Comparison of ENCODE assay signal across 18 cellular contexts in genomic region chr4:146058531-146058930, GRCh38.
DNase-seq lines count a peak whose midpoint lies in the region; ATAC-seq, FAIRE-seq and TF ChIP-seq lines count a peak whose summit lies in the region.
"Had no signal": no experiment of that assay in that cellular context is flagged by ENCODE, and none has a peak within 500 bp of the region (broad histone marks: within the 10 kb centered on the region; RNA-seq: fewer than 3 reads in every experiment).

No MANE protein-coding gene starts in this region.

- POLR2A ChIA-PET in GM12878 (lab: Charles Lee) = interaction anchor here (1.8 to 2.1 kb wide), 2 partner anchors 27 to 129 kb away, joined by 4 to 5 read pairs; no protein-coding TSS in a partner anchor

- H3K27me3 Mint-ChIP-seq in endodermal cell (ENCODE audit: insufficient read depth) = no peaks in the 10 kb centered on the region
- H3K27me3 Mint-ChIP-seq: CD4-positive, CD25-positive, alpha-beta regulatory T cell had no signal

- no peak for TF ChIP-seq POLR2A in GM12878 (IDR thresholded peaks at IDR 0.05; ENCODE audit: low read depth, low read length)
- TF ChIP-seq POLR2A in lower leg skin (IDR thresholded peaks at IDR 0.05) = no peak

- BruUV-seq in GM12878 (replicated peaks; lab: Mats Ljungman, UMichigan) = no TSS peak

- H3K9me2 ChIP-seq in OCI-LY1 (ENCODE audit: low read depth, low read length) = no peaks in the 10 kb centered on the region

- CTCF ChIA-PET in GM12878 (lab: Yijun Ruan, JAX) = interaction anchor here (0.9 to 2.4 kb wide), 4 partner anchors 8 to 216 kb away, joined by 3 to 15 read pairs (median 3); no protein-coding TSS in a partner anchor

- H4K20me1 ChIP-seq in OCI-LY1 (ENCODE audit: insufficient read depth, low read length) (no peaks in the 10 kb centered on the region), GM12878 (ENCODE audit: control insufficient read depth, insufficient read depth) (no peaks in the 10 kb centered on the region)

- peaks cover 3% of the 10 kb centered on the region for H3K4me1 Mint-ChIP-seq in endodermal cell
- H3K4me1 Mint-ChIP-seq: CD4-positive, CD25-positive, alpha-beta regulatory T cell; CD8-positive, alpha-beta memory T cell had no signal

- H3K27ac Mint-ChIP-seq in endodermal cell = no peak overlapping the region
- H3K27ac Mint-ChIP-seq: CD4-positive, CD25-positive, alpha-beta regulatory T cell; CD8-positive, alpha-beta memory T cell; GM23338; HFFc6 had no signal

- H3K4me1 ChIP-seq in OCI-LY1 (ENCODE audit: insufficient read depth, low read length, severe bottlenecking) (peaks cover 60% of the 10 kb centered on the region), GM12878 (ENCODE audit: control insufficient read depth, insufficient read depth, low read length) (peaks cover 53% of the 10 kb centered on the region), endodermal cell (ENCODE audit: control insufficient read depth, insufficient read depth, low read length) (no peaks in the 10 kb centered on the region)
- H3K4me1 ChIP-seq: BE2C had no signal

- intact Hi-C loops in GM12878 (cut with micrococcal nuclease; ENCODE audit: unreplicated experiment) = loop anchor here (2.0 kb wide), 1 partner anchor 74 kb away; no protein-coding TSS in a partner anchor
- intact Hi-C loops in lower leg skin (cut with DNase I; ENCODE audit: low total_unique reads) = no loop called here

- DNase-seq in GM12864 (ENCODE audit: low read depth) = no peak
- DNase-seq in GM12878 (ENCODE audit: low read depth, low spot score) = no peak
- no peak for DNase-seq in H7
- no peak for DNase-seq in endodermal cell
- no peak for DNase-seq in lower leg skin (ENCODE audit: low spot score in 2 of 2)
- DNase-seq: BE2C; C1 segment of cervical spinal cord; CD4-positive, CD25-positive, alpha-beta regulatory T cell; CD8-positive, alpha-beta memory T cell; COR-L47; GDM1; HFFc6; KG1 had no signal

- H3K36me3 Mint-ChIP-seq in endodermal cell (ENCODE audit: low read depth) = no peaks in the 10 kb centered on the region
- H3K36me3 Mint-ChIP-seq: CD4-positive, CD25-positive, alpha-beta regulatory T cell had no signal

- TF ChIP-seq CTCF in GM12864 (IDR thresholded peaks at IDR 0.05; ENCODE audit: low read depth, low read length, missing control alignments) (no peak), OCI-LY1 (IDR thresholded peaks at IDR 0.05; ENCODE audit: low read length) (no peak), GM12878 (IDR thresholded peaks at IDR 0.05 in 2 of 3, conservative IDR thresholded peaks at IDR 0.05 in 1 of 3; ENCODE audit: control insufficient read depth in 2 of 3, extremely low read depth in 1 of 3, insufficient read depth in 1 of 3, low read depth in 3 of 3, low read length in 3 of 3) (no peak), endodermal cell (conservative IDR thresholded peaks at IDR 0.05) (no peak), lower leg skin (IDR thresholded peaks at IDR 0.05) (no peak)

- no peak overlapping the region for H2AFZ ChIP-seq in OCI-LY1 (ENCODE audit: low read length)
- no peak overlapping the region; the same call in 1 of the 2 replicates for H2AFZ ChIP-seq in GM12878 (ENCODE audit: control insufficient read depth, low read depth, low read length)
- H2AFZ ChIP-seq: GM23338 had no signal

- H3K27ac ChIP-seq in OCI-LY1 (ENCODE audit: low read depth, low read length, poor library complexity, severe bottlenecking) (peak overlapping the region; percentile 87), GM12878 (ENCODE audit: control insufficient read depth, insufficient read depth) (peak overlapping the region; percentile 86), endodermal cell (ENCODE audit: low read depth, low read length) (no peak overlapping the region)

- TF ChIP-seq EP300 in GM12878 (IDR thresholded peaks at IDR 0.05; ENCODE audit: borderline replicate concordance in 1 of 2, control insufficient read depth in 1 of 2, low read depth in 2 of 2, low read length in 2 of 2) = no peak

- no peak overlapping the region for H3K4me3 Mint-ChIP-seq in endodermal cell
- H3K4me3 Mint-ChIP-seq: CD4-positive, CD25-positive, alpha-beta regulatory T cell; CD8-positive, alpha-beta memory T cell; GM23338; HFFc6 had no signal

- H3K36me3 ChIP-seq in OCI-LY1 (ENCODE audit: insufficient read depth, low read length) (no peaks in the 10 kb centered on the region), GM12878 (ENCODE audit: control insufficient read depth in 2 of 2, insufficient read depth in 2 of 2, low read length in 1 of 2) (no peaks in the 10 kb centered on the region; a peak in 1 of 4 replicates), H7 (replicated peaks; ENCODE audit: control insufficient read depth, insufficient read depth, low read length) (no peaks in the 10 kb centered on the region), endodermal cell (ENCODE audit: control insufficient read depth, insufficient read depth, low read length) (no peaks in the 10 kb centered on the region)
- H3K36me3 ChIP-seq: BE2C had no signal

- peak overlapping the region; percentile 27; the same call in 1 of the 2 replicates for H3K9ac ChIP-seq in OCI-LY1 (ENCODE audit: low read length)
- peak overlapping the region; percentile 36; the same call in 1 of the 2 replicates for H3K9ac ChIP-seq in GM12878 (ENCODE audit: control insufficient read depth, insufficient read depth, low read length)
- H3K9ac ChIP-seq in endodermal cell (ENCODE audit: extremely low read depth, low read length, poor library complexity, severe bottlenecking) = no peak overlapping the region

- H3K9me3 ChIP-seq in OCI-LY1 (ENCODE audit: low read length) (no peaks in the 10 kb centered on the region), GM12878 (replicated peaks; ENCODE audit: control insufficient read depth, insufficient read depth, low read length) (no peaks in the 10 kb centered on the region; the same call in 1 of the 3 replicates), endodermal cell (ENCODE audit: control insufficient read depth, low read length) (no peaks in the 10 kb centered on the region)
- H3K9me3 ChIP-seq: BE2C had no signal

- WGBS in GM12878 (ENCODE audit: insufficient coverage, insufficient replicate concordance, low lambda C conversion rate, missing lambda C conversion rate) = 95% methylated on average over 1 of the region's 1 CpG
- WGBS in endodermal cell (ENCODE audit: insufficient coverage in 1 of 2, insufficient read length in 1 of 2), 2 experiments = 96 to 100% methylated on average over 1 of the region's 1 CpG
- 75 to 89% methylated on average over 1 of the region's 1 CpG for WGBS in lower leg skin, 2 donors

- TF ChIP-seq RAD21 in GM12878 (IDR thresholded peaks at IDR 0.05; ENCODE audit: insufficient read depth, low read depth, low read length) = no peak

- SMC1A ChIA-PET in GM12878 (lab: Charles Lee; ENCODE audit: uncharacterized antibody, unreplicated experiment) = interaction anchor here (2.0 to 5.5 kb wide), 5 partner anchors 8 to 96 kb away, joined by 4 to 33 read pairs (median 26); no protein-coding TSS in a partner anchor

- FAIRE-seq in GM12878 (lab: Jason Lieb, UNC) = no peak
- FAIRE-seq: H54 had no signal

- H3K4me3 ChIP-seq in GM12864 (ENCODE audit: low read depth, low read length) = peak overlapping the region; percentile 40; the same call in 1 of the 2 replicates
- H3K4me3 ChIP-seq in OCI-LY1 (ENCODE audit: low read depth, low read length, poor library complexity, severe bottlenecking) = peak overlapping the region; percentile 45
- H3K4me3 ChIP-seq in GM12878 = peak overlapping the region; percentile 48; the same call in 1 of the 2 replicates
- no peak overlapping the region for H3K4me3 ChIP-seq in H7 (ENCODE audit: insufficient read depth, low read depth, low read length)
- H3K4me3 ChIP-seq in endodermal cell (ENCODE audit: low read length) = no peak overlapping the region
- no peak overlapping the region for H3K4me3 ChIP-seq in lower leg skin (ENCODE audit: low read depth, poor library complexity, severe bottlenecking)
- H3K4me3 ChIP-seq: GM23338 had no signal

- no peaks in the 10 kb centered on the region for H3F3A ChIP-seq in OCI-LY1 (ENCODE audit: insufficient read depth, low read length)

- H3K79me2 ChIP-seq in OCI-LY1 (ENCODE audit: insufficient read depth, low read length) = no peaks in the 10 kb centered on the region
- peaks cover 3% of the 10 kb centered on the region; the same call in 1 of the 2 replicates for H3K79me2 ChIP-seq in GM12878 (ENCODE audit: control insufficient read depth, insufficient read depth, low read length)

- H3K9me3 Mint-ChIP-seq in endodermal cell = no peaks in the 10 kb centered on the region
- H3K9me3 Mint-ChIP-seq: CD8-positive, alpha-beta memory T cell; GM23338; HFFc6 had no signal

- in situ Hi-C loops in GM12878 (cut with MboI) = no loop called here

- peak overlapping the region; percentile 52 for H3K4me2 ChIP-seq in OCI-LY1 (ENCODE audit: low read length)
- H3K4me2 ChIP-seq in GM12878 (ENCODE audit: control insufficient read depth, insufficient read depth) = peak overlapping the region; percentile 75
- H3K4me2 ChIP-seq: GM23338 had no signal

- RAD21 ChIA-PET in GM12878 (lab: Charles Lee; ENCODE audit: unreplicated experiment) = interaction anchor here (0.5 to 2.9 kb wide), 9 partner anchors 9 to 192 kb away, joined by 3 to 14 read pairs (median 4); no protein-coding TSS in a partner anchor

- ATAC-seq in GM18511 (IDR thresholded peaks at IDR 0.05; ENCODE audit: unreplicated experiment) = peak; percentile 11
- ATAC-seq in GM12878 = peak; percentile 11; the same call in 2 of the 3 replicates
- ATAC-seq: GM23338, HCT116 had no signal

- H3K27me3 ChIP-seq in OCI-LY1 (ENCODE audit: insufficient read depth, low read length) = no peaks in the 10 kb centered on the region
- H3K27me3 ChIP-seq in GM12878 (replicated peaks in 1 of 2; ENCODE audit: control insufficient read depth in 2 of 2, insufficient read depth in 2 of 2, low read length in 1 of 2) = no peaks in the 10 kb centered on the region
- H3K27me3 ChIP-seq in H7 (ENCODE audit: control insufficient read depth, insufficient read depth, low read length) = no peaks in the 10 kb centered on the region
- H3K27me3 ChIP-seq in endodermal cell (ENCODE audit: control insufficient read depth, insufficient read depth, low read length, poor library complexity, severe bottlenecking) = no peaks in the 10 kb centered on the region

TF ChIP-seq in GM12878, 131 proteins besides CTCF, POLR2A, EP300 and RAD21 (continues in another document):
- no peak for TF ChIP-seq SMARCA5 (IDR thresholded peaks at IDR 0.05)
- no peak for TF ChIP-seq RELA (IDR thresholded peaks at IDR 0.05; ENCODE audit: borderline replicate concordance, partially characterized antibody)
- TF ChIP-seq KLF5 (IDR thresholded peaks at IDR 0.05; ENCODE audit: partially characterized antibody) = no peak

Comparison
In these comparisons a context has a peak if more than half of its experiments do, and no peak if none do; other contexts are left out.
1. H3K4me3 ChIP-seq: peak in GM12864 (single experiment), OCI-LY1 (single experiment) and GM12878 (single experiment); none in H7 (single experiment), endodermal cell (single experiment) and lower leg skin (single experiment).